Comparison of ENCODE assay signal across 21 cellular contexts in genomic region chr18:9907867-9908266, GRCh38. TPM values are rescaled to one million over a fixed set of nuclear protein-coding genes. Genes with fewer than 3 reads are reported as not detected.
"Had no signal": no experiment of that assay in that cellular context is flagged by ENCODE, and none has a peak within 500 bp of the region (broad histone marks: within the 10 kb centered on the region; RNA-seq: fewer than 3 reads in every experiment).

No MANE protein-coding gene starts in this region.

- DNase-seq: Karpas-422, KG1, MG63, NCI-H1092, NCI-H1105 treated with DMSO at 0.1 percent for 48 hours, NCI-H1417 treated with DMSO at 0.1 percent for 48 hours, NCI-H146, NCI-H1694 treated with DMSO at 0.1 percent for 48 hours, NCI-H1930, NCI-H2081, NCI-H2107, NCI-H2227 treated with DMSO at 0.1 percent for 48 hours, NCI-H524, NCI-H526 treated with DMSO at 0.1 percent for 48 hours, NCI-H774, Right ventricle myocardium superior, RPMI8226, SIG-M5 had no signal

- FAIRE-seq: HTR-8/SVneo, RCC 7860 had no signal

- H3K4me3 ChIP-seq: MG63, SJSA1 had no signal

- H3K27ac ChIP-seq: SJSA1 had no signal

- H3K36me3 ChIP-seq: MG63, SJSA1 had no signal

- H3K9me3 ChIP-seq: SJSA1 had no signal

- H3K27me3 ChIP-seq: MG63, SJSA1 had no signal

RNA-seq across cellular contexts. Expression of gene TXNDC2, which starts 22.1 kb away (rescaled TPM):
- total RNA-seq: Right ventricle myocardium superior had no signal
